Comparison of ENCODE assay signal across 1 cellular context in genomic region chr1:234724517-234725176, GRCh38.
TF ChIP-seq lines count a peak whose summit lies in the region.

No MANE protein-coding gene starts in this region.

TF ChIP-seq in HepG2, 621 proteins besides CTCF, POLR2A, EP300 and RAD21 (continued from another document):
- TF ChIP-seq HMG20A (CRISPR knock-in tag; IDR thresholded peaks at IDR 0.05; ENCODE audit: borderline replicate concordance) (peak; percentile 44; the same call in 1 of the 2 replicates), RXRA (CRISPR knock-in tag; IDR thresholded peaks at IDR 0.05) (peak; percentile 91), HES4 (CRISPR knock-in tag; IDR thresholded peaks at IDR 0.05; ENCODE audit: borderline replicate concordance) (0 out of 2 replicates have a peak, but pooled peaks have one; percentile 6), ATF3 (CRISPR knock-in tag; IDR thresholded peaks at IDR 0.05) (no peak), DNMT3B (CRISPR knock-in tag; conservative IDR thresholded peaks at IDR 0.05) (no peak), ZNF660 (CRISPR knock-in tag; IDR thresholded peaks at IDR 0.05; ENCODE audit: borderline replicate concordance, low read depth) (no peak), SPEN (CRISPR knock-in tag; IDR thresholded peaks at IDR 0.05; ENCODE audit: low read depth) (peak; percentile 62), ZNF317 (CRISPR knock-in tag; IDR thresholded peaks at IDR 0.05) (peak; percentile 62; the same call in 1 of the 2 replicates), ATF7 (IDR thresholded peaks at IDR 0.05) (no peak), ATF7 (CRISPR knock-in tag; IDR thresholded peaks at IDR 0.05) (no peak), ZNF776 (CRISPR knock-in tag; IDR thresholded peaks at IDR 0.05) (no peak), SMARCC2 (IDR thresholded peaks at IDR 0.05) (no peak), ZSCAN31 (CRISPR knock-in tag; IDR thresholded peaks at IDR 0.05; ENCODE audit: low read depth) (peak; percentile 64), ZNF17 (CRISPR knock-in tag; IDR thresholded peaks at IDR 0.05) (no peak), HNRNPUL1 (IDR thresholded peaks at IDR 0.05; ENCODE audit: low read depth, low read length) (no peak), SYNCRIP (IDR thresholded peaks at IDR 0.05; ENCODE audit: insufficient read depth, low read depth, low read length) (no peak), CEBPZ (IDR thresholded peaks at IDR 0.05; ENCODE audit: low read length) (no peak), HMG20B (CRISPR knock-in tag; conservative IDR thresholded peaks at IDR 0.05) (no peak; the same call in 1 of the 2 replicates), CREBL2 (CRISPR knock-in tag; IDR thresholded peaks at IDR 0.05; ENCODE audit: borderline replicate concordance) (0 out of 2 replicates have a peak, but pooled peaks have one; percentile 4), POGZ (CRISPR knock-in tag; IDR thresholded peaks at IDR 0.05) (peak; percentile 51; the same call in 1 of the 2 replicates), RAD51 (IDR thresholded peaks at IDR 0.05; ENCODE audit: borderline replicate concordance) (no peak), ZNF746 (CRISPR knock-in tag; IDR thresholded peaks at IDR 0.05) (no peak; the same call in 1 of the 2 replicates), PITX1 (CRISPR knock-in tag; IDR thresholded peaks at IDR 0.05) (no peak), ZNF335 (CRISPR knock-in tag; IDR thresholded peaks at IDR 0.05) (no peak), SALL2 (CRISPR knock-in tag; IDR thresholded peaks at IDR 0.05) (no peak; the same call in 1 of the 2 replicates), EHMT2 (IDR thresholded peaks at IDR 0.05; ENCODE audit: borderline replicate concordance, low read depth, low read length) (no peak), FOXP4 (CRISPR knock-in tag; IDR thresholded peaks at IDR 0.05) (no peak), MEIS1 (CRISPR knock-in tag; IDR thresholded peaks at IDR 0.05; ENCODE audit: borderline replicate concordance) (peak; percentile 10; the same call in 1 of the 2 replicates), ZNF232 (CRISPR knock-in tag; IDR thresholded peaks at IDR 0.05; ENCODE audit: borderline replicate concordance) (no peak; the same call in 1 of the 2 replicates), HMGXB3 (CRISPR knock-in tag; IDR thresholded peaks at IDR 0.05; ENCODE audit: borderline replicate concordance) (0 out of 2 replicates have a peak, but pooled peaks have one; percentile 14), TBP (CRISPR knock-in tag; IDR thresholded peaks at IDR 0.05) (no peak), ZNF740 (CRISPR knock-in tag; IDR thresholded peaks at IDR 0.05) (no peak), IRF2 (CRISPR knock-in tag; IDR thresholded peaks at IDR 0.05) (no peak; the same call in none of the 2 replicates), CENPX (CRISPR knock-in tag; IDR thresholded peaks at IDR 0.05) (no peak), RARA (CRISPR knock-in tag; IDR thresholded peaks at IDR 0.05) (peak; percentile 72), NFE2 (CRISPR knock-in tag; IDR thresholded peaks at IDR 0.05) (no peak), RARG (CRISPR knock-in tag; IDR thresholded peaks at IDR 0.05; ENCODE audit: low read depth) (no peak)
